ENCODE assay signal across 8 cellular contexts in genomic region chr5:126499742-126500396, GRCh38.
DNase-seq lines count a peak whose midpoint lies in the region; ATAC-seq and TF ChIP-seq lines count a peak whose summit lies in the region.

No MANE protein-coding gene starts in this region.

- H3K36me3 ChIP-seq in Caco-2 (ENCODE audit: control insufficient read depth, insufficient read depth, low read length) (no peaks in the 10 kb centered on the region), iPS DF 6.9 (ENCODE audit: control insufficient read depth, insufficient read depth, low read length) (no peaks in the 10 kb centered on the region), sigmoid colon (no peaks in the 10 kb centered on the region)

- no peak overlapping the region for H3K27ac ChIP-seq in VCaP
- H3K27ac ChIP-seq in iPS DF 6.9 (ENCODE audit: low read length): no peak overlapping the region
- H3K27ac ChIP-seq in sigmoid colon: no peak overlapping the region

- no CpG with 5 or more reads among the region's 4 CpGs for WGBS in iPS DF 6.9 (ENCODE audit: insufficient coverage, insufficient read length)
- WGBS in sigmoid colon, 2 donors: 85 to 91% methylated on average over 4 of the region's 4 CpGs

- no peak overlapping the region for H3K4me3 ChIP-seq in Caco-2 (ENCODE audit: low read depth, low read length)
- H3K4me3 ChIP-seq in iPS DF 6.9 (ENCODE audit: low read length): no peak overlapping the region
- no peak overlapping the region for H3K4me3 ChIP-seq in sigmoid colon

- H3K9me3 ChIP-seq in Caco-2 (no peaks in the 10 kb centered on the region), iPS DF 6.9 (ENCODE audit: control insufficient read depth, insufficient read depth, low read length) (no peaks in the 10 kb centered on the region), sigmoid colon (no peaks in the 10 kb centered on the region)

- BruUV-seq in Caco-2 (replicated peaks; lab: Mats Ljungman, UMichigan): no TSS peak

- no peak for TF ChIP-seq POLR2A in sigmoid colon (IDR thresholded peaks at IDR 0.05)

- TF ChIP-seq CTCF in Caco-2 (IDR thresholded peaks at IDR 0.05; ENCODE audit: insufficient read depth in 1 of 2, low read depth in 1 of 2, low read length in 1 of 2, severe bottlenecking in 1 of 2, unreplicated experiment in 1 of 2) (peak; percentile 28 to 42), VCaP (conservative IDR thresholded peaks at IDR 0.05) (peak; percentile 70), sigmoid colon (IDR thresholded peaks at IDR 0.05) (no peak)

- H3K27me3 Mint-ChIP-seq in Caco-2 (ENCODE audit: insufficient read depth, unreplicated experiment): no peaks in the 10 kb centered on the region

- no peaks in the 10 kb centered on the region for H3K4me1 Mint-ChIP-seq in Caco-2 (ENCODE audit: low read depth, unreplicated experiment)
- no peaks in the 10 kb centered on the region for H3K4me1 Mint-ChIP-seq in stimulated activated effector memory CD8-positive, alpha-beta T cell treated with anti-CD3 and anti-CD28 coated beads, Interleukin-12 subunit alpha, Interleukin-12 subunit beta, amount 100 ng/mL, for 72 hours

- no peaks in the 10 kb centered on the region for H3K36me3 Mint-ChIP-seq in Caco-2 (ENCODE audit: insufficient read depth, unreplicated experiment)
- no peaks in the 10 kb centered on the region for H3K36me3 Mint-ChIP-seq in stimulated activated effector memory CD8-positive, alpha-beta T cell treated with anti-CD3 and anti-CD28 coated beads, Interleukin-12 subunit alpha, Interleukin-12 subunit beta, amount 100 ng/mL, for 72 hours

- POLR2A ChIA-PET in Caco-2 (lab: Charles Lee): no interaction called here

- DNase-seq in Caco-2: peak in 1 of 2 experiments; percentile 24
- peak; percentile 2 for DNase-seq in GM19240 (ENCODE audit: insufficient read length, low spot score)
- peak; percentile 43 for DNase-seq in iPS DF 6.9 (ENCODE audit: low read depth, low spot score)
- no peak for DNase-seq in stimulated activated effector memory CD8-positive, alpha-beta T cell treated with anti-CD3 and anti-CD28 coated beads, Interleukin-12 subunit alpha, Interleukin-12 subunit beta, amount 100 ng/mL, for 72 hours (ENCODE audit: low spot score in 2 of 2)
- no peak for DNase-seq in HPDE6-E6E7 (ENCODE audit: extremely low spot score)
- no peak for DNase-seq in sigmoid colon

- no peak overlapping the region for H3K27ac Mint-ChIP-seq in Caco-2 (ENCODE audit: unreplicated experiment)
- no peak overlapping the region for H3K27ac Mint-ChIP-seq in stimulated activated effector memory CD8-positive, alpha-beta T cell treated with anti-CD3 and anti-CD28 coated beads, Interleukin-12 subunit alpha, Interleukin-12 subunit beta, amount 100 ng/mL, for 72 hours

- no peak overlapping the region for H3K4me3 Mint-ChIP-seq in Caco-2 (ENCODE audit: unreplicated experiment)
- H3K4me3 Mint-ChIP-seq in stimulated activated effector memory CD8-positive, alpha-beta T cell treated with anti-CD3 and anti-CD28 coated beads, Interleukin-12 subunit alpha, Interleukin-12 subunit beta, amount 100 ng/mL, for 72 hours: no peak overlapping the region

- intact Hi-C loops in Caco-2 (cut with micrococcal nuclease; ENCODE audit: unreplicated experiment): no loop called here
- intact Hi-C loops in sigmoid colon (cut with DNase I): no loop called here

- ATAC-seq in HG03521 (IDR thresholded peaks at IDR 0.05; ENCODE audit: unreplicated experiment): peak; percentile 63
- no peak for ATAC-seq in stimulated activated effector memory CD8-positive, alpha-beta T cell treated with anti-CD3 and anti-CD28 coated beads, Interleukin-12 subunit alpha, Interleukin-12 subunit beta, amount 100 ng/mL, for 72 hours

- no peaks in the 10 kb centered on the region for H3K9me3 Mint-ChIP-seq in Caco-2 (ENCODE audit: unreplicated experiment)
- no peaks in the 10 kb centered on the region for H3K9me3 Mint-ChIP-seq in stimulated activated effector memory CD8-positive, alpha-beta T cell treated with anti-CD3 and anti-CD28 coated beads, Interleukin-12 subunit alpha, Interleukin-12 subunit beta, amount 100 ng/mL, for 72 hours

- no peak for TF ChIP-seq EP300 in sigmoid colon (IDR thresholded peaks at IDR 0.05)

- H3K27me3 ChIP-seq in Caco-2 (replicated peaks; ENCODE audit: control insufficient read depth, insufficient read depth, low read length) (no peaks in the 10 kb centered on the region), iPS DF 6.9 (ENCODE audit: control insufficient read depth, insufficient read depth, low read length) (no peaks in the 10 kb centered on the region), sigmoid colon (no peaks in the 10 kb centered on the region)

- CTCF ChIA-PET in Caco-2 (lab: Charles Lee): interaction anchor here (0.6 to 1.2 kb wide), 6 partner anchors 13 to 161 kb away, joined by 3 to 8 read pairs (median 4); no protein-coding TSS in a partner anchor

- H3K4me1 ChIP-seq in Caco-2: no peaks in the 10 kb centered on the region
- 0 out of 2 replicates have a peak, but pooled peaks cover 2% of the 10 kb centered on the region for H3K4me1 ChIP-seq in iPS DF 6.9 (ENCODE audit: control insufficient read depth, insufficient read depth, low read length)
- peaks cover 0 to 8% (median 0%) of the 10 kb centered on the region in 4 donors for H3K4me1 ChIP-seq in sigmoid colon

Comparison
In these comparisons a context has a peak if more than half of its experiments do, and no peak if none do; other contexts are left out.
1. DNase-seq: peak in GM19240 (single experiment) and iPS DF 6.9 (single experiment); none in stimulated activated effector memory CD8-positive, alpha-beta T cell treated with anti-CD3 and anti-CD28 coated beads, Interleukin-12 subunit alpha, Interleukin-12 subunit beta, amount 100 ng/mL, for 72 hours (0 of 2), HPDE6-E6E7 (single experiment) and sigmoid colon (single experiment).
2. CTCF ChIP-seq: peak in Caco-2 (2 of 2) and VCaP (single experiment); none in sigmoid colon (0 of 4).